1 cellular context compared by ENCODE assay signal in genomic region chr15:75723847-75724660, GRCh38.
TF ChIP-seq lines count a peak whose summit lies in the region.

No MANE protein-coding gene starts in this region.

TF ChIP-seq in HEK293, 187 proteins besides CTCF, POLR2A, EP300 and RAD21 (continued from another document):
- no peak; the same call in none of the 2 replicates for TF ChIP-seq ZBTB48 (tag by site-specific recombination; IDR thresholded peaks at IDR 0.05)
- TF ChIP-seq KLF16 (tag by site-specific recombination; IDR thresholded peaks at IDR 0.05): no peak
